In genomic region chr2:55112229-55113016, GRCh38 we compare ENCODE assay signal across 8 cellular contexts.
DNase-seq lines count a peak whose midpoint lies in the region; ATAC-seq lines count a peak whose summit lies in the region.

No MANE protein-coding gene starts in this region.

- no peaks in the 10 kb centered on the region for H3K4me1 Mint-ChIP-seq in activated CD4-positive, alpha-beta T cell treated with anti-CD3 and anti-CD28 coated beads, Interleukin-2, amount 10 ng/mL, durations not matched to agents 7 days and 5 days

- DNase-seq in EH (ENCODE audit: low read depth): peak; percentile 74
- DNase-seq in NOMO-1 treated with DMSO at 0.1 percent for 48 hours (lab: John Stamatoyannopoulos, UW; ENCODE audit: unreplicated experiment): peak; percentile 95
- DNase-seq in activated CD4-positive, alpha-beta T cell treated with anti-CD3 and anti-CD28 coated beads, Interleukin-2, amount 10 ng/mL, durations not matched to agents 7 days and 5 days: no peak
- DNase-seq in effector CD4-positive, alpha-beta T cell: no peak

- H3K9me3 ChIP-seq in duodenal mucosa (ENCODE audit: control insufficient read depth in 1 of 2, low read length in 2 of 2) (no peaks in the 10 kb centered on the region), muscle layer of duodenum (ENCODE audit: control insufficient read depth in 1 of 2, low read length in 2 of 2) (no peaks in the 10 kb centered on the region)

- H3K27me3 Mint-ChIP-seq in activated CD4-positive, alpha-beta T cell treated with anti-CD3 and anti-CD28 coated beads, Interleukin-2, amount 10 ng/mL, durations not matched to agents 7 days and 5 days: no peaks in the 10 kb centered on the region

- no peaks in the 10 kb centered on the region for H3K36me3 ChIP-seq in duodenal mucosa (ENCODE audit: control insufficient read depth in 1 of 2, insufficient read depth in 2 of 2, low read length in 2 of 2)
- no peaks in the 10 kb centered on the region for H3K36me3 ChIP-seq in muscle layer of duodenum (ENCODE audit: control insufficient read depth in 1 of 2, insufficient read depth in 2 of 2, low read length in 2 of 2)

- no peak overlapping the region for H3K9ac ChIP-seq in duodenal mucosa (ENCODE audit: low read depth in 1 of 2, low read length in 2 of 2)

- CTCF ChIA-PET in activated CD4-positive, alpha-beta T cell treated with anti-CD3 and anti-CD28 coated beads, Interleukin-2, amount 10 ng/mL, durations not matched to agents 7 days and 5 days (lab: Charles Lee): interaction anchor here (0.6 kb wide), 1 partner anchor 20 kb away, joined by 3 read pairs; no protein-coding TSS in a partner anchor

- no peak overlapping the region for H3K27ac Mint-ChIP-seq in activated CD4-positive, alpha-beta T cell treated with anti-CD3 and anti-CD28 coated beads, Interleukin-2, amount 10 ng/mL, durations not matched to agents 7 days and 5 days

- no peaks in the 10 kb centered on the region for H3K9me3 Mint-ChIP-seq in activated CD4-positive, alpha-beta T cell treated with anti-CD3 and anti-CD28 coated beads, Interleukin-2, amount 10 ng/mL, durations not matched to agents 7 days and 5 days

- no peaks in the 10 kb centered on the region for H3K36me3 Mint-ChIP-seq in activated CD4-positive, alpha-beta T cell treated with anti-CD3 and anti-CD28 coated beads, Interleukin-2, amount 10 ng/mL, durations not matched to agents 7 days and 5 days (ENCODE audit: low read depth)

- ATAC-seq in GM18498 (IDR thresholded peaks at IDR 0.05; ENCODE audit: unreplicated experiment) (no peak), HG03378 (IDR thresholded peaks at IDR 0.05; ENCODE audit: unreplicated experiment) (no peak)

- H3K4me3 Mint-ChIP-seq in activated CD4-positive, alpha-beta T cell treated with anti-CD3 and anti-CD28 coated beads, Interleukin-2, amount 10 ng/mL, durations not matched to agents 7 days and 5 days: no peak overlapping the region

- peak overlapping the region; percentile 63 for H3K27ac ChIP-seq in duodenal mucosa (ENCODE audit: low read depth, low read length)
- H3K27ac ChIP-seq in muscle layer of duodenum (ENCODE audit: low read length): peak overlapping the region; percentile 86

- H3K4me3 ChIP-seq in duodenal mucosa (ENCODE audit: low read depth in 1 of 2, low read length in 2 of 2) (no peak overlapping the region), muscle layer of duodenum (ENCODE audit: low read depth in 1 of 2, low read length in 2 of 2) (peak overlapping the region in 1 of 2 donors; percentile 15)

- POLR2A ChIA-PET in activated CD4-positive, alpha-beta T cell treated with anti-CD3 and anti-CD28 coated beads, Interleukin-2, amount 10 ng/mL, durations not matched to agents 7 days and 5 days (lab: Charles Lee): interaction anchor here (0.8 kb wide), 1 partner anchor 87 kb away, joined by 3 read pairs; no protein-coding TSS in a partner anchor

- H3K27me3 ChIP-seq in duodenal mucosa (ENCODE audit: control insufficient read depth in 1 of 2, insufficient read depth in 2 of 2, low read length in 2 of 2) (no peaks in the 10 kb centered on the region), muscle layer of duodenum (ENCODE audit: low read depth, low read length) (no peaks in the 10 kb centered on the region)

- H3K4me1 ChIP-seq in duodenal mucosa (ENCODE audit: control insufficient read depth in 1 of 2, insufficient read depth in 2 of 2, low read length in 2 of 2): peaks cover 6 to 21% of the 10 kb centered on the region in 2 donors
- peaks cover 16 to 54% of the 10 kb centered on the region in 2 donors for H3K4me1 ChIP-seq in muscle layer of duodenum (ENCODE audit: control insufficient read depth in 1 of 2, insufficient read depth in 2 of 2, low read length in 2 of 2)

Comparison
In these comparisons a context has a peak if more than half of its experiments do, and no peak if none do; other contexts are left out.
1. DNase-seq: peak in EH (single experiment) and NOMO-1 treated with DMSO at 0.1 percent for 48 hours (single experiment); none in activated CD4-positive, alpha-beta T cell treated with anti-CD3 and anti-CD28 coated beads, Interleukin-2, amount 10 ng/mL, durations not matched to agents 7 days and 5 days (single experiment) and effector CD4-positive, alpha-beta T cell (single experiment).